In the genomic region with DNA sequence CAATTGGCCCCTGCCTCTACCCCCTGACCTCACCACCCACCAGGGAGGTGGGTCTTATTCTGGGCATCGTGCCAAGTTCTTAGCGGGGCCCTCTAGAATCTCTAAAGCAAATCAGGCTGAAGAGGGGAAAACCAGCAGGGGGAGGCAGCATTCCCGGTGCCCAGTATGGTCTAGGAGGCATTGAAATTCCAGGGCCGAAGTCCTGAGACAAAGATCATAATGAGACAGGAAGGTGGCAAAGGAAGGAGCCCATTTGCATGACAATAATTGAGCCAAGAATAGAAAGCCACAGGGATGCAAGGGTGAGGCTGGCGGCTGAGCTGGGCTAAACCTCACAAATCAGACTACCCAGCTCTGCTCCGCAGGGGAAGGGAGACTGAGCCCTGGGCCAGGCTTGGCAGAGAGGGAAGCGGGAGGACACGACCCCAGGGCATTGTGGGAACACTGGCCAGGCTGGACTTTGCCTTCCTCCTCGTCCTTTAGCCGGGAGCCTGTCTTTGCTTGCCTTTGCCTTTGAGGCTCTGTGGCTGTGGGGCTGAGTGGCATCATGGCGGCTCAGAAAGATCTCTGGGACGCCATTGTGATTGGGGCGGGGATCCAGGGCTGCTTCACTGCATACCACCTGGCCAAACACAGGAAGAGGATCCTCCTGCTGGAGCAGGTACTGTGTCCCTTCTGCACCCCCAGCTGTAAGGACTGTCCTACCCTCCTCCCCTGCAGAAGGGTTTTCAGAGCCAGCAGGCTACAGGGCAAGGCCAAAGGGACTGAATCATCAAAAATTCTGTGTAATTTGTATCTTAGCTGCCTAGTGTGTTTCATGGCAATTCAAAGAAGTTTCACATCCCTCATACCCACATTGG, we compare ENCODE assay signal across 8 cellular contexts. TPM values are rescaled to one million over a fixed set of nuclear protein-coding genes. Genes with fewer than 3 reads are reported as not detected.
A peak's percentile ranks its signal among the peaks of the same experiment; 100 is the strongest.
DNase-seq lines count a peak whose midpoint lies in the region; ATAC-seq, FAIRE-seq and TF ChIP-seq lines count a peak whose summit lies in the region.

A gene with protein sequence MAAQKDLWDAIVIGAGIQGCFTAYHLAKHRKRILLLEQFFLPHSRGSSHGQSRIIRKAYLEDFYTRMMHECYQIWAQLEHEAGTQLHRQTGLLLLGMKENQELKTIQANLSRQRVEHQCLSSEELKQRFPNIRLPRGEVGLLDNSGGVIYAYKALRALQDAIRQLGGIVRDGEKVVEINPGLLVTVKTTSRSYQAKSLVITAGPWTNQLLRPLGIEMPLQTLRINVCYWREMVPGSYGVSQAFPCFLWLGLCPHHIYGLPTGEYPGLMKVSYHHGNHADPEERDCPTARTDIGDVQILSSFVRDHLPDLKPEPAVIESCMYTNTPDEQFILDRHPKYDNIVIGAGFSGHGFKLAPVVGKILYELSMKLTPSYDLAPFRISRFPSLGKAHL (plus strand): TSS at position 463 of the 860 bp plus-strand sequence. CDS start 85 bp downstream, at position 548.

- no peaks in the 10 kb centered on the region for H3K9me3 ChIP-seq in duodenal mucosa (ENCODE audit: control insufficient read depth in 1 of 2, low read length in 2 of 2)
- H3K9me3 ChIP-seq in esophagus squamous epithelium = no peaks in the 10 kb centered on the region

- H3K4me3 ChIP-seq in duodenal mucosa (ENCODE audit: low read depth in 1 of 2, low read length in 2 of 2) (peak within 1 kb of the TSS; percentile 35 to 54), esophagus squamous epithelium (no peak within 1 kb of the TSS)

- DNase-seq in A172 (ENCODE audit: low spot score) (peak; percentile 65), HTR-8/SVneo (ENCODE audit: insufficient read length, low spot score) (peak; percentile 78), NCI-H774 (lab: John Stamatoyannopoulos, UW) (peak; percentile 80), mucosa of gallbladder (ENCODE audit: low spot score) (peak; percentile 31), esophagus squamous epithelium (lab: John Stamatoyannopoulos, UW) (no peak), epidermal melanocyte (ENCODE audit: insufficient read length, low spot score) (no peak)

- H3K4me1 ChIP-seq in duodenal mucosa (ENCODE audit: control insufficient read depth in 1 of 2, insufficient read depth in 2 of 2, low read length in 2 of 2) (peaks cover 18 to 26% of the 10 kb centered on the region in 2 donors), esophagus squamous epithelium (peaks cover 4 to 36% (median 15%) of the 10 kb centered on the region in 3 donors)

- H3K27ac ChIP-seq in duodenal mucosa (ENCODE audit: low read depth, low read length) (no peak within 1 kb of the TSS), esophagus squamous epithelium (peak within 1 kb of the TSS in 2 of 4 donors; percentile 36 to 69)

- no peaks in the 10 kb centered on the region for H3K27me3 ChIP-seq in duodenal mucosa (ENCODE audit: control insufficient read depth in 1 of 2, insufficient read depth in 2 of 2, low read length in 2 of 2)
- peaks cover 0 to 15% (median 0%) of the 10 kb centered on the region in 4 donors for H3K27me3 ChIP-seq in esophagus squamous epithelium

- WGBS in esophagus squamous epithelium, 2 donors = 38 to 44% methylated on average over 12 to 13 of the region's 13 CpGs

- H3K9ac ChIP-seq in duodenal mucosa (ENCODE audit: low read depth in 1 of 2, low read length in 2 of 2) = no peak within 1 kb of the TSS

- no peak for ATAC-seq in GM18870 (IDR thresholded peaks at IDR 0.05; ENCODE audit: unreplicated experiment)

- H3K36me3 ChIP-seq in duodenal mucosa (ENCODE audit: control insufficient read depth in 1 of 2, insufficient read depth in 2 of 2, low read length in 2 of 2) (no peaks in the 10 kb centered on the region), esophagus squamous epithelium (no peaks in the 10 kb centered on the region)

- TF ChIP-seq POLR2A in esophagus squamous epithelium (IDR thresholded peaks at IDR 0.05) = no peak

- FAIRE-seq in HTR-8/SVneo (lab: Jason Lieb, UNC) = peak; percentile 26

- no peak for TF ChIP-seq CTCF in esophagus squamous epithelium (IDR thresholded peaks at IDR 0.05)

- intact Hi-C loops in esophagus squamous epithelium (cut with DNase I) = no loop called here

RNA-seq across cellular contexts. Expression of the gene that starts here (rescaled TPM):
- 1.1 and 1.7 TPM in 2 replicates for total RNA-seq in A172 (2014; rRNA removed; shearing (Covaris generic))
- total RNA-seq in mucosa of gallbladder (3.5 TPM), esophagus squamous epithelium (1 to 10 TPM in 2 of 4 donors, not detected in 2; 1.3 to 4.2 TPM)

Comparison
In these comparisons a context has a peak if more than half of its experiments do, and no peak if none do; other contexts are left out.
1. DNase-seq: peak in A172 (single experiment), HTR-8/SVneo (single experiment), NCI-H774 (single experiment) and mucosa of gallbladder (single experiment); none in esophagus squamous epithelium (single experiment) and epidermal melanocyte (single experiment).
2. H3K4me3 ChIP-seq: peak in duodenal mucosa (2 of 2); none in esophagus squamous epithelium (0 of 4).